ENCODE assay signal across 8 cellular contexts in genomic region chr6:33200234-33201146, GRCh38.
A peak's percentile ranks its signal among the peaks of the same experiment; 100 is the strongest.
DNase-seq lines count a peak whose midpoint lies in the region; ATAC-seq lines count a peak whose summit lies in the region.

TSS of gene RXRB (minus strand) at chr6:33200665. CDS start at chr6:33200476, 189 bp downstream.
A gene with protein sequence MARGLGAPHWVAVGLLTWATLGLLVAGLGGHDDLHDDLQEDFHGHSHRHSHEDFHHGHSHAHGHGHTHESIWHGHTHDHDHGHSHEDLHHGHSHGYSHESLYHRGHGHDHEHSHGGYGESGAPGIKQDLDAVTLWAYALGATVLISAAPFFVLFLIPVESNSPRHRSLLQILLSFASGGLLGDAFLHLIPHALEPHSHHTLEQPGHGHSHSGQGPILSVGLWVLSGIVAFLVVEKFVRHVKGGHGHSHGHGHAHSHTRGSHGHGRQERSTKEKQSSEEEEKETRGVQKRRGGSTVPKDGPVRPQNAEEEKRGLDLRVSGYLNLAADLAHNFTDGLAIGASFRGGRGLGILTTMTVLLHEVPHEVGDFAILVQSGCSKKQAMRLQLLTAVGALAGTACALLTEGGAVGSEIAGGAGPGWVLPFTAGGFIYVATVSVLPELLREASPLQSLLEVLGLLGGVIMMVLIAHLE (plus strand): TSS chr6:33200867. CDS start chr6:33201246, 379 bp downstream.

- H3K27ac ChIP-seq in cingulate gyrus (ENCODE audit: low read depth, low read length) = peak within 1 kb of the TSS; percentile 98

- ATAC-seq in HG03460 (IDR thresholded peaks at IDR 0.05; ENCODE audit: unreplicated experiment) = peak; percentile 44

- DNase-seq in AG20443 (ENCODE audit: low spot score) (peak; percentile 98), GM19238 (ENCODE audit: insufficient read length, low spot score) (peak; percentile 93), NCI-H526 treated with DMSO at 0.1 percent for 48 hours (lab: John Stamatoyannopoulos, UW) (peak; percentile 94), kidney glomerular epithelial cell (lab: John Stamatoyannopoulos, UW) (peak; percentile 98)
- peak; percentile 99 for DNase-seq in activated CD4-positive, alpha-beta T cell treated with anti-CD3 and anti-CD28 coated beads for 48 hours
- peak; percentile 98 to 99 for DNase-seq in stimulated activated CD4-positive, alpha-beta T cell treated with anti-CD3 and anti-CD28 coated beads, Interleukin-15, amount 100 ng/mL, for 48 hours (ENCODE audit: low read depth in 2 of 2)

Comparison
In these comparisons a context has a peak if more than half of its experiments do, and no peak if none do; other contexts are left out.
1. Peak in every context shown above with its lines: DNase-seq, ATAC-seq and H3K27ac ChIP-seq.